In genomic region chr1:61173118-61173517, GRCh38 we compare ENCODE assay signal across 21 cellular contexts.
A peak's percentile ranks its signal among the peaks of the same experiment; 100 is the strongest.
DNase-seq lines count a peak whose midpoint lies in the region; ATAC-seq and TF ChIP-seq lines count a peak whose summit lies in the region.
"Had no signal": no experiment of that assay in that cellular context is flagged by ENCODE, and none has a peak within 500 bp of the region (broad histone marks: within the 10 kb centered on the region; RNA-seq: fewer than 3 reads in every experiment).

No MANE protein-coding gene starts in this region.

- H3K4me3 ChIP-seq in BLaER1 = no peak overlapping the region
- H3K4me3 ChIP-seq in esophagus muscularis mucosa = no peak overlapping the region
- H3K4me3 ChIP-seq in stomach = no peak overlapping the region
- H3K4me3 ChIP-seq: A549 had no signal

- H3K4me2 ChIP-seq in BLaER1 = peak overlapping the region; percentile 57; the same call in 1 of the 2 replicates
- H3K4me2 ChIP-seq: A549 had no signal

- DNase-seq in esophagus muscularis mucosa (ENCODE audit: extremely low spot score) (no peak), left lobe of liver (ENCODE audit: low spot score) (no peak), stomach (no peak), GOT3 (lab: John Stamatoyannopoulos, UW) (no peak)
- DNase-seq: activated naive CD4-positive, alpha-beta T cell; activated T-cell treated with anti-CD3 and anti-CD28 coated beads, Interleukin-2, amount 50 U/mL, for 24 hours; C1 segment of cervical spinal cord; Calu3; H9; Karpas-422; kidney glomerular epithelial cell; naive B cell; NCI-H1694; NCI-H526 treated with DMSO at 0.1 percent for 48 hours; occipital lobe; stimulated activated naive CD4-positive, alpha-beta T cell treated with Interleukin-2 at 50 U/mL for 16 hours had no signal

- WGBS in esophagus muscularis mucosa = 78% methylated on average over 6 of the region's 6 CpGs
- WGBS in stomach, 5 donors = 70 to 83% (median 73%) methylated on average over 6 of the region's 6 CpGs

- no peaks in the 10 kb centered on the region for H4K20me1 ChIP-seq in BLaER1

- no peak overlapping the region for H3K9ac ChIP-seq in BLaER1

- H3K9me3 ChIP-seq in BLaER1 = no peaks in the 10 kb centered on the region
- H3K9me3 ChIP-seq in esophagus muscularis mucosa = no peaks in the 10 kb centered on the region
- H3K9me3 ChIP-seq in stomach = no peaks in the 10 kb centered on the region
- H3K9me3 ChIP-seq: A549 had no signal

- intact Hi-C loops in esophagus muscularis mucosa (cut with DNase I) = loop anchor here (5.0 kb wide), 1 partner anchor 51 kb away; no protein-coding TSS in a partner anchor
- intact Hi-C loops in stomach (cut with DNase I; ENCODE audit: low total_unique reads) = no loop called here

- ATAC-seq in left lobe of liver = peak; percentile 34
- ATAC-seq in GM18498 (IDR thresholded peaks at IDR 0.05; ENCODE audit: unreplicated experiment) = no peak
- no peak for ATAC-seq in GM19023 (IDR thresholded peaks at IDR 0.05; ENCODE audit: unreplicated experiment)
- no peak for ATAC-seq in GM18511 (IDR thresholded peaks at IDR 0.05; ENCODE audit: unreplicated experiment)
- ATAC-seq: A549 had no signal

- H3K4me1 ChIP-seq in BLaER1 (peaks cover 26% of the 10 kb centered on the region), esophagus muscularis mucosa (peaks cover 74 to 94% (median 84%) of the 10 kb centered on the region in 4 donors), stomach (peaks cover 25 to 88% (median 57%) of the 10 kb centered on the region in 4 donors)

- TF ChIP-seq POLR2A in esophagus muscularis mucosa (IDR thresholded peaks at IDR 0.05; ENCODE audit: low read depth) (no peak), stomach (IDR thresholded peaks at IDR 0.05) (no peak)

- TF ChIP-seq CTCF in esophagus muscularis mucosa (IDR thresholded peaks at IDR 0.05) (no peak), stomach (IDR thresholded peaks at IDR 0.05) (no peak)

- no peak for TF ChIP-seq EP300 in esophagus muscularis mucosa (IDR thresholded peaks at IDR 0.05)
- TF ChIP-seq EP300 in stomach (IDR thresholded peaks at IDR 0.05) = no peak

- H3K27me3 ChIP-seq in BLaER1 = no peaks in the 10 kb centered on the region
- H3K27me3 ChIP-seq in esophagus muscularis mucosa = no peaks in the 10 kb centered on the region
- no peaks in the 10 kb centered on the region for H3K27me3 ChIP-seq in stomach

- H3K27ac ChIP-seq in BLaER1 = no peak overlapping the region
- peak overlapping the region; percentile 56 to 69 (median 64) for H3K27ac ChIP-seq in esophagus muscularis mucosa (replicated peaks in 1 of 4)
- H3K27ac ChIP-seq in stomach = peak overlapping the region in 4 of 5 donors; percentile 34 to 74 (median 68)
- H3K27ac ChIP-seq: A549 had no signal

- H3K36me3 ChIP-seq in BLaER1 = no peaks in the 10 kb centered on the region
- H3K36me3 ChIP-seq in esophagus muscularis mucosa = no peaks in the 10 kb centered on the region
- no peaks in the 10 kb centered on the region for H3K36me3 ChIP-seq in stomach
